Comparison of ENCODE assay signal across 10 cellular contexts in genomic region chr2:197803033-197803444, GRCh38. TPM values are rescaled to one million over a fixed set of nuclear protein-coding genes. Genes with fewer than 3 reads are reported as not detected.
DNase-seq lines count a peak whose midpoint lies in the region; ATAC-seq lines count a peak whose summit lies in the region.
"Had no signal": no experiment of that assay in that cellular context is flagged by ENCODE, and none has a peak within 500 bp of the region (broad histone marks: within the 10 kb centered on the region; RNA-seq: fewer than 3 reads in every experiment).

No MANE protein-coding gene starts in this region.

- no peak overlapping the region for H3K4me2 ChIP-seq in mesenchymal stem cell (ENCODE audit: low read length, poor library complexity, severe bottlenecking)

- ATAC-seq in GM18861 (IDR thresholded peaks at IDR 0.05; ENCODE audit: unreplicated experiment) (peak; percentile 48), HG03045 (IDR thresholded peaks at IDR 0.05; ENCODE audit: unreplicated experiment) (no peak)
- ATAC-seq in effector memory CD8-positive, alpha-beta T cell (replicated peaks): peak; percentile 26

- H3K36me3 Mint-ChIP-seq in CD8-positive, alpha-beta memory T cell: peaks cover 0 to 2% (median 0%) of the 10 kb centered on the region in 3 donors
- H3K36me3 Mint-ChIP-seq in effector memory CD8-positive, alpha-beta T cell (ENCODE audit: insufficient read depth): peaks cover 9% of the 10 kb centered on the region

- no peak overlapping the region for H3K27ac ChIP-seq in CD8-positive, alpha-beta memory T cell (ENCODE audit: low read depth, low read length)
- no peak overlapping the region for H3K27ac ChIP-seq in mesenchymal stem cell (ENCODE audit: low read length, poor library complexity, severe bottlenecking)
- H3K27ac ChIP-seq: SK-N-MC, skin epidermis had no signal

- H3K18ac ChIP-seq in mesenchymal stem cell (ENCODE audit: low read depth in 1 of 2, low read length in 2 of 2): no peak overlapping the region

- no peaks in the 10 kb centered on the region for H3K9me3 ChIP-seq in CD8-positive, alpha-beta memory T cell (ENCODE audit: low read length)
- H3K9me3 ChIP-seq in mesenchymal stem cell (ENCODE audit: control insufficient read depth, low read length): no peaks in the 10 kb centered on the region

- POLR2A ChIA-PET in CD8-positive, alpha-beta memory T cell (lab: Charles Lee): no interaction called here

- peak in 2 of 5 donors; percentile 21 to 64 for DNase-seq in CD8-positive, alpha-beta memory T cell
- peak; percentile 44 for DNase-seq in HuH-7 (ENCODE audit: low spot score)
- peak; percentile 69 for DNase-seq in SK-MEL-5 (ENCODE audit: low read depth, low spot score)
- no peak for DNase-seq in effector memory CD8-positive, alpha-beta T cell
- peak; percentile 65 for DNase-seq in mesenchymal stem cell
- DNase-seq in GF-D8 (lab: John Stamatoyannopoulos, UW): no peak

- no peak overlapping the region for H3K9ac ChIP-seq in mesenchymal stem cell (ENCODE audit: low read length)

- H3K79me1 ChIP-seq in mesenchymal stem cell (replicated peaks; ENCODE audit: low read length, poor library complexity, severe bottlenecking): no peaks in the 10 kb centered on the region

- H4K91ac ChIP-seq in mesenchymal stem cell (ENCODE audit: low read length): no peak overlapping the region

- H2BK12ac ChIP-seq in mesenchymal stem cell (ENCODE audit: low read length in 2 of 2): no peak overlapping the region

- 0% methylated on average over 1 of the region's 2 CpGs for WGBS in mesenchymal stem cell

- H3K14ac ChIP-seq in mesenchymal stem cell (ENCODE audit: low read length in 2 of 2): no peak overlapping the region

- in situ Hi-C loops in SK-MEL-5 (cut with HindIII; ENCODE audit: low pct_unique_long_range_greater_than_20kb, low sequenced_read_pairs): no loop called here

- H3K4me3 Mint-ChIP-seq in CD8-positive, alpha-beta memory T cell: peak overlapping the region; percentile 20 to 78 (median 44)
- H3K4me3 Mint-ChIP-seq in effector memory CD8-positive, alpha-beta T cell: no peak overlapping the region

- CTCF ChIA-PET in CD8-positive, alpha-beta memory T cell (lab: Charles Lee): interaction anchor here (1.8 kb wide), 2 partner anchors 325 to 493 kb away, joined by 9 to 15 read pairs; no protein-coding TSS in a partner anchor

- peaks cover 27 to 43% (median 35%) of the 10 kb centered on the region in 3 donors for H3K4me1 Mint-ChIP-seq in CD8-positive, alpha-beta memory T cell
- H3K4me1 Mint-ChIP-seq in effector memory CD8-positive, alpha-beta T cell (ENCODE audit: low read depth in 2 of 2): peaks cover 18 to 23% of the 10 kb centered on the region in 2 donors

- no peaks in the 10 kb centered on the region for H3K9me3 Mint-ChIP-seq in CD8-positive, alpha-beta memory T cell
- no peaks in the 10 kb centered on the region for H3K9me3 Mint-ChIP-seq in effector memory CD8-positive, alpha-beta T cell

- no peak overlapping the region for H2BK5ac ChIP-seq in mesenchymal stem cell (ENCODE audit: low read depth, low read length, poor library complexity, severe bottlenecking)

- peaks cover 6% of the 10 kb centered on the region for H3K27me3 ChIP-seq in CD8-positive, alpha-beta memory T cell (ENCODE audit: insufficient read depth, low read length, poor library complexity, severe bottlenecking)
- peaks cover 0 to 44% of the 10 kb centered on the region in 2 experiments for H3K27me3 ChIP-seq in mesenchymal stem cell (ENCODE audit: control insufficient read depth in 1 of 2, insufficient read depth in 1 of 2, low read length in 2 of 2)

- no peak overlapping the region for H4K8ac ChIP-seq in mesenchymal stem cell (ENCODE audit: low read length)

- H3K4me1 ChIP-seq in CD8-positive, alpha-beta memory T cell (ENCODE audit: insufficient read depth, low read length): peaks cover 16% of the 10 kb centered on the region
- peaks cover 8% of the 10 kb centered on the region for H3K4me1 ChIP-seq in mesenchymal stem cell (ENCODE audit: control insufficient read depth, insufficient read depth, low read depth, low read length)

- H3K36me3 ChIP-seq in CD8-positive, alpha-beta memory T cell (ENCODE audit: insufficient read depth, low read length): no peaks in the 10 kb centered on the region
- no peaks in the 10 kb centered on the region for H3K36me3 ChIP-seq in mesenchymal stem cell (ENCODE audit: control insufficient read depth in 1 of 2, insufficient read depth in 2 of 2, low read depth in 1 of 2, low read length in 2 of 2)

- no peak overlapping the region for H3K4me3 ChIP-seq in CD8-positive, alpha-beta memory T cell (ENCODE audit: low read length)
- no peak overlapping the region for H3K4me3 ChIP-seq in mesenchymal stem cell (ENCODE audit: insufficient read depth in 1 of 2, low read depth in 1 of 2, low read length in 2 of 2)

- no peak overlapping the region for H2AK5ac ChIP-seq in mesenchymal stem cell (ENCODE audit: low read length, severe bottlenecking)

- peaks cover 19 to 48% of the 10 kb centered on the region in 2 donors for H3K27me3 Mint-ChIP-seq in CD8-positive, alpha-beta memory T cell
- peaks cover 29 to 53% of the 10 kb centered on the region in 2 donors for H3K27me3 Mint-ChIP-seq in effector memory CD8-positive, alpha-beta T cell

- H2BK120ac ChIP-seq in mesenchymal stem cell (ENCODE audit: low read depth, low read length): no peak overlapping the region

- H2AFZ ChIP-seq in mesenchymal stem cell (ENCODE audit: low read depth, low read length): no peak overlapping the region

- no peak overlapping the region for H3K4ac ChIP-seq in mesenchymal stem cell (ENCODE audit: low read depth in 1 of 2, low read length in 2 of 2)

- H2BK15ac ChIP-seq in mesenchymal stem cell (ENCODE audit: low read depth, poor library complexity, severe bottlenecking): no peak overlapping the region

- peak overlapping the region in 3 of 8 donors; percentile 13 to 48 (median 15) for H3K27ac Mint-ChIP-seq in CD8-positive, alpha-beta memory T cell
- H3K27ac Mint-ChIP-seq in effector memory CD8-positive, alpha-beta T cell: no peak overlapping the region

- H3K23ac ChIP-seq in mesenchymal stem cell (ENCODE audit: low read length in 2 of 2): no peak overlapping the region

RNA-seq across cellular contexts. Expression of gene PLCL1, which starts 1.4 kb away (rescaled TPM):
- under 1 TPM; 0.70 to 0.71 TPM for total RNA-seq in CD8-positive, alpha-beta memory T cell
- polyA plus RNA-seq in CD8-positive, alpha-beta memory T cell: 2.0 TPM
- 0.83 and 0.90 TPM in 2 replicates for total RNA-seq in SK-MEL-5 (2014; rRNA removed; shearing (Covaris generic))
- polyA plus RNA-seq in SK-MEL-5 (2015; cell fraction: cytosol; rRNA removed): 0.19 and 0.20 TPM in 2 replicates
- polyA plus RNA-seq in SK-MEL-5 (2015; cell fraction: nucleus; rRNA removed): 0.04 TPM in 1 of 2 replicates, not detected in the other
- polyA plus RNA-seq in mesenchymal stem cell (2013, experiment 1 of 2): 0.18 TPM
- polyA plus RNA-seq in mesenchymal stem cell (2013, experiment 2 of 2): 0.19 TPM

RNA-seq across cellular contexts. Expression of gene BOLL, which starts 17.9 kb away (rescaled TPM):
- not detected for total RNA-seq in CD8-positive, alpha-beta memory T cell
- not detected for polyA plus RNA-seq in CD8-positive, alpha-beta memory T cell
- total RNA-seq in SK-MEL-5 (2014; rRNA removed; shearing (Covaris generic)): not detected in 2 replicates
- polyA plus RNA-seq in SK-MEL-5 (2015; cell fraction: cytosol; rRNA removed): not detected in 2 replicates
- not detected in 2 replicates for polyA plus RNA-seq in SK-MEL-5 (2015; cell fraction: nucleus; rRNA removed)
- polyA plus RNA-seq in mesenchymal stem cell (2013, experiment 1 of 2): not detected
- polyA plus RNA-seq in mesenchymal stem cell (2013, experiment 2 of 2): not detected

Comparison
In these comparisons a context has a peak if more than half of its experiments do, and no peak if none do; other contexts are left out.
1. DNase-seq: peak in HuH-7 (single experiment), SK-MEL-5 (single experiment) and mesenchymal stem cell (single experiment); none in effector memory CD8-positive, alpha-beta T cell (0 of 3) and GF-D8 (single experiment).
2. H3K4me3 Mint-ChIP-seq: peak in CD8-positive, alpha-beta memory T cell (7 of 7); none in effector memory CD8-positive, alpha-beta T cell (0 of 2).